ENCODE assay signal across 18 cellular contexts in the genomic region with DNA sequence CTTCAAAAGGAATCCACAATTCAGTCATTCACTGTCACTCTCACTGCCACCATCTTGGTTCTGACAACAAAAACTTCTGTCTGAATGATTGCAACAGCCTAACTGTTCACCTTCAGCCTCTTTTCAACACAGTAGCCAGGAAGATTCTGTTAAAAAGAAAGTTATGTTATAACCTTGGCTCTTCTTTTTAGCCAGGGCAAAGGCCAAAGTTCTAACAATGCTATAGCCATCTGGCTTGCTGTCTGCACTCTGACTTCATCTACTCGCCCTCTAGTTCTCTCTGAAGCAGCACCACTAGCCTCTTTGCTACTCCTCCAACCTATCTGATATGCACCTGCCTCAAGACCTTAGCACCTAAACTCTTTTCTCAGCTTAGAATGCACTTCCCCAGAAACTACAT.
DNase-seq lines count a peak whose midpoint lies in the region; ATAC-seq and TF ChIP-seq lines count a peak whose summit lies in the region.
"Had no signal": no experiment of that assay in that cellular context is flagged by ENCODE, and none has a peak within 500 bp of the region (broad histone marks: within the 10 kb centered on the region; RNA-seq: fewer than 3 reads in every experiment).

No MANE protein-coding gene starts in this region.

- H3K27me3 ChIP-seq in MM.1S (replicated peaks; ENCODE audit: insufficient read depth, low read length) (no peaks in the 10 kb centered on the region), liver (ENCODE audit: control insufficient read depth in 4 of 4, insufficient read depth in 4 of 4, low read length in 3 of 4) (no peaks in the 10 kb centered on the region)
- H3K27me3 ChIP-seq: BLaER1 treated with 17β-estradiol and CSF1 and Interleukin-3, amounts not matched to agents 10 nM and 100 nM had no signal

- no peak overlapping the region for H2AFZ ChIP-seq in MM.1S (ENCODE audit: low read length)

- no peak overlapping the region for H3K4me3 ChIP-seq in MM.1S (ENCODE audit: low read length)
- no peak overlapping the region for H3K4me3 ChIP-seq in liver (ENCODE audit: low read depth in 1 of 3, low read length in 3 of 3)
- H3K4me3 ChIP-seq: BLaER1 treated with 17β-estradiol and CSF1 and Interleukin-3, amounts not matched to agents 10 nM and 100 nM had no signal

- H3K27ac Mint-ChIP-seq in stimulated activated effector memory CD8-positive, alpha-beta T cell treated with anti-CD3 and anti-CD28 coated beads, Interleukin-12 subunit alpha, Interleukin-12 subunit beta, amount 100 ng/mL, for 72 hours = no peak overlapping the region
- H3K27ac Mint-ChIP-seq: B cell; CD8-positive, alpha-beta T cell; HFFc6; IgD-negative memory B cell had no signal

- H3K9me2 ChIP-seq in MM.1S (replicated peaks; ENCODE audit: insufficient read depth, low read length) = no peaks in the 10 kb centered on the region

- peak; percentile 8 to 22 for TF ChIP-seq RAD21 in liver (IDR thresholded peaks at IDR 0.05)

- no peaks in the 10 kb centered on the region for H3K36me3 Mint-ChIP-seq in stimulated activated effector memory CD8-positive, alpha-beta T cell treated with anti-CD3 and anti-CD28 coated beads, Interleukin-12 subunit alpha, Interleukin-12 subunit beta, amount 100 ng/mL, for 72 hours
- H3K36me3 Mint-ChIP-seq: CD8-positive, alpha-beta T cell; IgD-negative memory B cell had no signal

- DNase-seq in NCI-H510A treated with DMSO at 0.1 percent for 48 hours (lab: John Stamatoyannopoulos, UW) = peak; percentile 85
- DNase-seq in NCI-H510A (lab: John Stamatoyannopoulos, UW) = no peak
- DNase-seq in MM.1S = peak; percentile 37
- no peak for DNase-seq in stimulated activated effector memory CD8-positive, alpha-beta T cell treated with anti-CD3 and anti-CD28 coated beads, Interleukin-12 subunit alpha, Interleukin-12 subunit beta, amount 100 ng/mL, for 72 hours (ENCODE audit: low spot score in 2 of 2)
- no peak for DNase-seq in posterior cingulate gyrus
- no peak for DNase-seq in kidney tubule cell (ENCODE audit: low spot score)
- DNase-seq: 8988T; Calu3; CD8-positive, alpha-beta T cell; GF-D8; GOT3; H7; HFFc6 had no signal

- H3K9ac ChIP-seq in MM.1S (ENCODE audit: low read length) = no peak overlapping the region
- no peak overlapping the region for H3K9ac ChIP-seq in liver (ENCODE audit: low read depth in 1 of 2, low read length in 2 of 2)
- H3K9ac ChIP-seq: BLaER1 treated with 17β-estradiol and CSF1 and Interleukin-3, amounts not matched to agents 10 nM and 100 nM had no signal

- no peaks in the 10 kb centered on the region for H3K36me3 ChIP-seq in MM.1S (replicated peaks; ENCODE audit: insufficient read depth, low read length)
- H3K36me3 ChIP-seq in liver (ENCODE audit: control insufficient read depth in 4 of 4, insufficient read depth in 3 of 4, low read depth in 1 of 4, low read length in 3 of 4) = no peaks in the 10 kb centered on the region
- H3K36me3 ChIP-seq: BLaER1 treated with 17β-estradiol and CSF1 and Interleukin-3, amounts not matched to agents 10 nM and 100 nM had no signal

- no peaks in the 10 kb centered on the region for H3K4me1 Mint-ChIP-seq in stimulated activated effector memory CD8-positive, alpha-beta T cell treated with anti-CD3 and anti-CD28 coated beads, Interleukin-12 subunit alpha, Interleukin-12 subunit beta, amount 100 ng/mL, for 72 hours
- H3K4me1 Mint-ChIP-seq: B cell, IgD-negative memory B cell had no signal

- no peaks in the 10 kb centered on the region for H3K79me2 ChIP-seq in MM.1S (ENCODE audit: low read length)

- H4K20me1 ChIP-seq in MM.1S (ENCODE audit: insufficient read depth, low read length) = no peaks in the 10 kb centered on the region
- H4K20me1 ChIP-seq: BLaER1 treated with 17β-estradiol and CSF1 and Interleukin-3, amounts not matched to agents 10 nM and 100 nM had no signal

- H3K4me1 ChIP-seq in MM.1S (ENCODE audit: low read length) = peaks cover 42% of the 10 kb centered on the region
- peaks cover 0 to 4% (median 2%) of the 10 kb centered on the region in 4 donors for H3K4me1 ChIP-seq in liver (ENCODE audit: control insufficient read depth in 4 of 4, insufficient read depth in 4 of 4, low read length in 3 of 4)
- H3K4me1 ChIP-seq: BLaER1 treated with 17β-estradiol and CSF1 and Interleukin-3, amounts not matched to agents 10 nM and 100 nM had no signal

- H3K27ac ChIP-seq in MM.1S (ENCODE audit: low read length) = peak overlapping the region; percentile 29; the same call in 1 of the 2 replicates
- no peak overlapping the region for H3K27ac ChIP-seq in liver (ENCODE audit: low read depth in 1 of 2, low read length in 2 of 2)
- H3K27ac ChIP-seq: BLaER1 treated with 17β-estradiol and CSF1 and Interleukin-3, amounts not matched to agents 10 nM and 100 nM had no signal

- 0 out of 2 replicates have a peak overlapping the region, but pooled peaks have one; percentile 4 for H3K4me2 ChIP-seq in MM.1S (ENCODE audit: low read depth, low read length)
- H3K4me2 ChIP-seq: BLaER1 treated with 17β-estradiol and CSF1 and Interleukin-3, amounts not matched to agents 10 nM and 100 nM had no signal

- no peak overlapping the region for H3K4me3 Mint-ChIP-seq in stimulated activated effector memory CD8-positive, alpha-beta T cell treated with anti-CD3 and anti-CD28 coated beads, Interleukin-12 subunit alpha, Interleukin-12 subunit beta, amount 100 ng/mL, for 72 hours
- H3K4me3 Mint-ChIP-seq: B cell; CD8-positive, alpha-beta T cell; HFFc6; IgD-negative memory B cell had no signal

- intact Hi-C loops in posterior cingulate gyrus (cut with DNase I) = no loop called here

- peaks cover 5% of the 10 kb centered on the region for H3K9me3 Mint-ChIP-seq in stimulated activated effector memory CD8-positive, alpha-beta T cell treated with anti-CD3 and anti-CD28 coated beads, Interleukin-12 subunit alpha, Interleukin-12 subunit beta, amount 100 ng/mL, for 72 hours
- H3K9me3 Mint-ChIP-seq: CD8-positive, alpha-beta T cell; HFFc6 had no signal

- H3K9me3 ChIP-seq in MM.1S (replicated peaks; ENCODE audit: insufficient read depth, low read length) = no peaks in the 10 kb centered on the region
- no peaks in the 10 kb centered on the region for H3K9me3 ChIP-seq in liver (ENCODE audit: control insufficient read depth in 4 of 4, low read length in 3 of 4)
- H3K9me3 ChIP-seq: BLaER1 treated with 17β-estradiol and CSF1 and Interleukin-3, amounts not matched to agents 10 nM and 100 nM had no signal

- H3F3A ChIP-seq in MM.1S (ENCODE audit: insufficient read depth, low read length) = peaks cover 10% of the 10 kb centered on the region; the same call in 1 of the 2 replicates

- WGBS in liver = 34% methylated on average over 1 of the region's 1 CpG

- TF ChIP-seq CTCF in MM.1S (IDR thresholded peaks at IDR 0.05; ENCODE audit: low read length) (no peak), liver (IDR thresholded peaks at IDR 0.05; ENCODE audit: low read depth, low read length, missing input control) (no peak)

- peak; percentile 16 for ATAC-seq in stimulated activated effector memory CD8-positive, alpha-beta T cell treated with anti-CD3 and anti-CD28 coated beads, Interleukin-12 subunit alpha, Interleukin-12 subunit beta, amount 100 ng/mL, for 72 hours
- ATAC-seq: CD8-positive, alpha-beta T cell; HCT116 had no signal

TF ChIP-seq in liver, 16 proteins besides CTCF, POLR2A, EP300 and RAD21:
- TF ChIP-seq, protein P1, sequence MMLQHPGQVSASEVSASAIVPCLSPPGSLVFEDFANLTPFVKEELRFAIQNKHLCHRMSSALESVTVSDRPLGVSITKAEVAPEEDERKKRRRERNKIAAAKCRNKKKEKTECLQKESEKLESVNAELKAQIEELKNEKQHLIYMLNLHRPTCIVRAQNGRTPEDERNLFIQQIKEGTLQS (IDR thresholded peaks at IDR 0.05) = no peak
- TF ChIP-seq TAF1 (conservative IDR thresholded peaks at IDR 0.05) = no peak
- TF ChIP-seq, protein P2, sequence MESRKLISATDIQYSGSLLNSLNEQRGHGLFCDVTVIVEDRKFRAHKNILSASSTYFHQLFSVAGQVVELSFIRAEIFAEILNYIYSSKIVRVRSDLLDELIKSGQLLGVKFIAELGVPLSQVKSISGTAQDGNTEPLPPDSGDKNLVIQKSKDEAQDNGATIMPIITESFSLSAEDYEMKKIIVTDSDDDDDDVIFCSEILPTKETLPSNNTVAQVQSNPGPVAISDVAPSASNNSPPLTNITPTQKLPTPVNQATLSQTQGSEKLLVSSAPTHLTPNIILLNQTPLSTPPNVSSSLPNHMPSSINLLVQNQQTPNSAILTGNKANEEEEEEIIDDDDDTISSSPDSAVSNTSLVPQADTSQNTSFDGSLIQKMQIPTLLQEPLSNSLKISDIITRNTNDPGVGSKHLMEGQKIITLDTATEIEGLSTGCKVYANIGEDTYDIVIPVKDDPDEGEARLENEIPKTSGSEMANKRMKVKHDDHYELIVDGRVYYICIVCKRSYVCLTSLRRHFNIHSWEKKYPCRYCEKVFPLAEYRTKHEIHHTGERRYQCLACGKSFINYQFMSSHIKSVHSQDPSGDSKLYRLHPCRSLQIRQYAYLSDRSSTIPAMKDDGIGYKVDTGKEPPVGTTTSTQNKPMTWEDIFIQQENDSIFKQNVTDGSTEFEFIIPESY (IDR thresholded peaks at IDR 0.05) = no peak
- peak; percentile 76 to 78 for TF ChIP-seq HNF4A (conservative IDR thresholded peaks at IDR 0.05)
- peak in 1 of 2 donors; percentile 35 for TF ChIP-seq RXRA (IDR thresholded peaks at IDR 0.05)
- TF ChIP-seq YY1 (IDR thresholded peaks at IDR 0.05) = no peak
- TF ChIP-seq GABPA (IDR thresholded peaks at IDR 0.05 in 1 of 2, conservative IDR thresholded peaks at IDR 0.05 in 1 of 2) = no peak

Comparison
In these comparisons a context has a peak if more than half of its experiments do, and no peak if none do; other contexts are left out.
1. DNase-seq: peak in NCI-H510A treated with DMSO at 0.1 percent for 48 hours (single experiment) and MM.1S (single experiment); none in NCI-H510A (single experiment), stimulated activated effector memory CD8-positive, alpha-beta T cell treated with anti-CD3 and anti-CD28 coated beads, Interleukin-12 subunit alpha, Interleukin-12 subunit beta, amount 100 ng/mL, for 72 hours (0 of 2), posterior cingulate gyrus (0 of 10) and kidney tubule cell (single experiment).